ENCODE assay signal across 7 cellular contexts in the genomic region with DNA sequence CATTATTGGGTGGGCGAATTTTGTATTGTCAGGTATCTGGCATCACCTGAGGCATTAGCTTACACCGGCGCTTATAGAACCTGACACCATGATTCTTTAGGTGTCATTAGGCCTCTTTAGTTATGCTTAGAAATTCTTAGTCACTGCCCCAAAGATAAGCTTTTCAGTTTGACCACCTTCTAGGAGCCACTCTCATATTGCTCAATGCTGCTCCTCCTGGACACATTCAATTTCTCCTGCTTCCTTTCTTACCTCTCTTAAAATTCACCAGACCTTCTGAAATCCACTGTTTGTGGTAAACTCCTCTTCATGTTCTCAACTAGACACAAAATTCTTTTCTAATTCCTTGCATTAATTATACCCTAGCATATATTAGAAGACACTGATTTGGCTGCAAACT.
DNase-seq lines count a peak whose midpoint lies in the region; ATAC-seq and TF ChIP-seq lines count a peak whose summit lies in the region.
"Not testable (repeated sequence)": the region's sequence is repeated elsewhere in the genome, so short reads cannot be mapped to it uniquely, and the experiment has no call there.

No MANE protein-coding gene starts in this region.

- not testable (repeated sequence) for H3K36me3 ChIP-seq in mesenchymal stem cell (ENCODE audit: control insufficient read depth in 1 of 2, insufficient read depth in 2 of 2, low read depth in 1 of 2, low read length in 2 of 2); neural progenitor cell

- DNase-seq in ELF-1 (ENCODE audit: low read depth, low spot score), result peak; percentile 24
- DNase-seq in NCI-H69 (lab: John Stamatoyannopoulos, UW), result peak; percentile 36
- DNase-seq in OCI-M1 (lab: John Stamatoyannopoulos, UW), result peak; percentile 79
- not testable (repeated sequence) for DNase-seq in WTC11 (ENCODE audit: low spot score); epithelial cell of proximal tubule (ENCODE audit: low read depth); neural progenitor cell (ENCODE audit: low spot score)
- peak; percentile 2 for DNase-seq in mesenchymal stem cell

- H3K4me1 Mint-ChIP-seq in WTC11, result peaks cover 20% of the 10 kb centered on the region
- not testable (repeated sequence) for H3K4me1 Mint-ChIP-seq in neural progenitor cell

- not testable (repeated sequence) for H3K9me3 ChIP-seq in mesenchymal stem cell (ENCODE audit: control insufficient read depth, low read length); neural progenitor cell (ENCODE audit: low read depth)

- not testable (repeated sequence) for H2BK15ac ChIP-seq in mesenchymal stem cell (ENCODE audit: low read depth, poor library complexity, severe bottlenecking)

- H2AK5ac ChIP-seq in mesenchymal stem cell (ENCODE audit: low read length, severe bottlenecking), result not testable (repeated sequence)

- H3K27ac Mint-ChIP-seq in WTC11, neural progenitor cell: not testable (repeated sequence)

- not testable (repeated sequence) for H3K23ac ChIP-seq in mesenchymal stem cell (ENCODE audit: low read length in 2 of 2)

- not testable (repeated sequence) for H3K79me1 ChIP-seq in mesenchymal stem cell (replicated peaks; ENCODE audit: low read length, poor library complexity, severe bottlenecking)

- not testable (repeated sequence) for H2BK5ac ChIP-seq in mesenchymal stem cell (ENCODE audit: low read depth, low read length, poor library complexity, severe bottlenecking)

- not testable (repeated sequence) for H4K8ac ChIP-seq in mesenchymal stem cell (ENCODE audit: low read length)

- H2BK12ac ChIP-seq in mesenchymal stem cell (ENCODE audit: low read length in 2 of 2), result not testable (repeated sequence)

- H3K36me3 Mint-ChIP-seq in WTC11, neural progenitor cell: not testable (repeated sequence)

- not testable (repeated sequence) for H3K79me2 ChIP-seq in neural progenitor cell (ENCODE audit: low read depth)

- not testable (repeated sequence) for H3K4me3 Mint-ChIP-seq in WTC11, neural progenitor cell

- H3K14ac ChIP-seq in mesenchymal stem cell (ENCODE audit: low read length in 2 of 2), result not testable (repeated sequence)

- not testable (repeated sequence) for H3K27me3 ChIP-seq in mesenchymal stem cell (ENCODE audit: control insufficient read depth in 1 of 2, insufficient read depth in 1 of 2, low read length in 2 of 2); neural progenitor cell

- H3F3A ChIP-seq in neural progenitor cell (ENCODE audit: low read depth), result not testable (repeated sequence)

- H2AFZ ChIP-seq in mesenchymal stem cell (ENCODE audit: low read depth, low read length), result not testable (repeated sequence)
- H2AFZ ChIP-seq in neural progenitor cell (replicated peaks), result peak overlapping the region; percentile 26

- H3K27ac ChIP-seq in mesenchymal stem cell (ENCODE audit: low read length, poor library complexity, severe bottlenecking); neural progenitor cell: not testable (repeated sequence)

- not testable (repeated sequence) for TF ChIP-seq CTCF in WTC11 (IDR thresholded peaks at IDR 0.05); neural progenitor cell (IDR thresholded peaks at IDR 0.05)
- TF ChIP-seq CTCF in epithelial cell of proximal tubule (conservative IDR thresholded peaks at IDR 0.05; ENCODE audit: low read depth, low read length), result peak; percentile 11

- H3K4me1 ChIP-seq in mesenchymal stem cell (ENCODE audit: control insufficient read depth, insufficient read depth, low read depth, low read length); neural progenitor cell: not testable (repeated sequence)

- H2BK120ac ChIP-seq in mesenchymal stem cell (ENCODE audit: low read depth, low read length), result not testable (repeated sequence)

- H4K20me1 ChIP-seq in neural progenitor cell (ENCODE audit: low read depth), result not testable (repeated sequence)

- H3K4me3 ChIP-seq in epithelial cell of proximal tubule (ENCODE audit: low read depth, low read length); mesenchymal stem cell (ENCODE audit: insufficient read depth in 1 of 2, low read depth in 1 of 2, low read length in 2 of 2); neural progenitor cell: not testable (repeated sequence)

- not testable (repeated sequence) for H3K9ac ChIP-seq in mesenchymal stem cell (ENCODE audit: low read length); neural progenitor cell

- ATAC-seq in WTC11, result peak; percentile 75

- CTCF ChIA-PET in WTC11 (lab: Charles Lee), result interaction anchor here (1.0 kb wide), 1 partner anchor 8 kb away, joined by 3 read pairs; no protein-coding TSS in a partner anchor

- H3K18ac ChIP-seq in mesenchymal stem cell (ENCODE audit: low read depth in 1 of 2, low read length in 2 of 2), result not testable (repeated sequence)

- POLR2A ChIA-PET in WTC11 (lab: Charles Lee), result not testable (repeated sequence)

- H4K91ac ChIP-seq in mesenchymal stem cell (ENCODE audit: low read length), result not testable (repeated sequence)

- WGBS in mesenchymal stem cell, result 93% methylated on average over 3 of the region's 3 CpGs

- not testable (repeated sequence) for H3K27me3 Mint-ChIP-seq in WTC11 (ENCODE audit: low read depth); neural progenitor cell (ENCODE audit: insufficient read depth, low read depth)

- H3K4me2 ChIP-seq in mesenchymal stem cell (ENCODE audit: low read length, poor library complexity, severe bottlenecking); neural progenitor cell: not testable (repeated sequence)

- not testable (repeated sequence) for H3K4ac ChIP-seq in mesenchymal stem cell (ENCODE audit: low read depth in 1 of 2, low read length in 2 of 2)

- not testable (repeated sequence) for H3K9me3 Mint-ChIP-seq in WTC11, neural progenitor cell
